In the genomic region with DNA sequence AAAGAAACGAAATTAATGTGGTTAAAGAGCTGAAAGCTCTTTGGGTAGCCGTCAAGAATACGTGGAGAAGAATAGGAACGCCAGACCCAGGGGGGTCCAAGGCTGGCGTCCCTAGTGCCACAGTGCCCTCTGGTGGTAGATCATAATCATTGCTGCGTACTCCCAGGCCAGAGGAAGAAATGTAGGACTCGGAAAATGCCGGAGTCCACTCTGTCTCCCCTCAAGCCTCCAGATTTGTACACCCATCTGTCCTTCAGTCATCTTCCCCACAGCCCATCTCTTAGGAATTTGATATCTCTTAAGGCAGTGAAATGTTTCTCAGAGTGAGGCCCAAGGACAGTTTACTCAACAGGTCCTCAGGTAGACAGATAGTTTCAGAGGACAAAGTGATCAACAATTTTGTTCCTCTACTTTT, we compare ENCODE assay signal across 1 cellular context.
TF ChIP-seq lines count a peak whose summit lies in the region.

No MANE protein-coding gene starts in this region.

TF ChIP-seq in IMR-90, 13 proteins besides CTCF, POLR2A, EP300 and RAD21:
- TF ChIP-seq SMC3 (IDR thresholded peaks at IDR 0.05; ENCODE audit: low read depth, low read length) (peak; percentile 98), MAFK (IDR thresholded peaks at IDR 0.05; ENCODE audit: low read depth, low read length) (no peak), CEBPB (IDR thresholded peaks at IDR 0.05; ENCODE audit: low read depth, low read length) (no peak)
- TF ChIP-seq, protein P1, sequence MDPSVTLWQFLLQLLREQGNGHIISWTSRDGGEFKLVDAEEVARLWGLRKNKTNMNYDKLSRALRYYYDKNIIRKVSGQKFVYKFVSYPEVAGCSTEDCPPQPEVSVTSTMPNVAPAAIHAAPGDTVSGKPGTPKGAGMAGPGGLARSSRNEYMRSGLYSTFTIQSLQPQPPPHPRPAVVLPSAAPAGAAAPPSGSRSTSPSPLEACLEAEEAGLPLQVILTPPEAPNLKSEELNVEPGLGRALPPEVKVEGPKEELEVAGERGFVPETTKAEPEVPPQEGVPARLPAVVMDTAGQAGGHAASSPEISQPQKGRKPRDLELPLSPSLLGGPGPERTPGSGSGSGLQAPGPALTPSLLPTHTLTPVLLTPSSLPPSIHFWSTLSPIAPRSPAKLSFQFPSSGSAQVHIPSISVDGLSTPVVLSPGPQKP (IDR thresholded peaks at IDR 0.05; ENCODE audit: borderline replicate concordance, low read depth, low read length), result no peak
